ENCODE assay signal across 29 cellular contexts in genomic region chr1:212233321-212233720, GRCh38. TPM values are rescaled to one million over a fixed set of nuclear protein-coding genes. Genes with fewer than 3 reads are reported as not detected.
A peak's percentile ranks its signal among the peaks of the same experiment; 100 is the strongest.
DNase-seq lines count a peak whose midpoint lies in the region; ATAC-seq and TF ChIP-seq lines count a peak whose summit lies in the region.
"Had no signal": no experiment of that assay in that cellular context is flagged by ENCODE, and none has a peak within 500 bp of the region (broad histone marks: within the 10 kb centered on the region; RNA-seq: fewer than 3 reads in every experiment).

No MANE protein-coding gene starts in this region.

- no peaks in the 10 kb centered on the region for H3K27me3 Mint-ChIP-seq in activated naive CD4-positive, alpha-beta T cell treated with anti-CD3 and anti-CD28 coated beads, Interleukin-2, amount 50 U/mL, for 24 hours
- no peaks in the 10 kb centered on the region for H3K27me3 Mint-ChIP-seq in activated CD8-positive, alpha-beta T cell treated with anti-CD3 and anti-CD28 coated beads for 36 hours
- H3K27me3 Mint-ChIP-seq: activated naive CD8-positive, alpha-beta T cell; dendritic cell treated with granulocyte-macrophage colony-stimulating factor and Interleukin-4, amounts not matched to agents 40 ng/mL and 50 ng/mL, for 4 days; progenitor cell of endocrine pancreas had no signal

- no peak for ATAC-seq in activated CD8-positive, alpha-beta T cell treated with anti-CD3 and anti-CD28 coated beads for 36 hours
- ATAC-seq in GM21786 (IDR thresholded peaks at IDR 0.05; ENCODE audit: unreplicated experiment): no peak
- ATAC-seq: SK-N-SH treated with all-trans-retinoic acid at 6 μM for 48 hours; stimulated activated naive B cell treated with anti-CD40 and anti-IgM and Interleukin-4, amounts not matched to agents 10 μg/mL and 1 μg/mL and 100 μg/mL, for 72 hours; upper lobe of right lung had no signal

- peaks cover 24% of the 10 kb centered on the region for H3K4me1 Mint-ChIP-seq in activated naive CD4-positive, alpha-beta T cell treated with anti-CD3 and anti-CD28 coated beads, Interleukin-2, amount 50 U/mL, for 24 hours
- H3K4me1 Mint-ChIP-seq in activated CD8-positive, alpha-beta T cell treated with anti-CD3 and anti-CD28 coated beads for 36 hours (ENCODE audit: low read depth): peaks cover 37% of the 10 kb centered on the region

- POLR2A ChIA-PET in activated CD8-positive, alpha-beta T cell treated with anti-CD3 and anti-CD28 coated beads for 36 hours (lab: Charles Lee): no interaction called here

- intact Hi-C loops in activated CD8-positive, alpha-beta T cell treated with anti-CD3 and anti-CD28 coated beads for 36 hours (cut with micrococcal nuclease): no loop called here

- CTCF ChIA-PET in activated CD8-positive, alpha-beta T cell treated with anti-CD3 and anti-CD28 coated beads for 36 hours (lab: Charles Lee): interaction anchor here (1.3 kb wide), 1 partner anchor 38 kb away, joined by 3 read pairs; no protein-coding TSS in a partner anchor

- H3K4me3 Mint-ChIP-seq in activated naive CD4-positive, alpha-beta T cell treated with anti-CD3 and anti-CD28 coated beads, Interleukin-2, amount 50 U/mL, for 24 hours: no peak overlapping the region
- H3K4me3 Mint-ChIP-seq in activated CD8-positive, alpha-beta T cell treated with anti-CD3 and anti-CD28 coated beads for 36 hours: no peak overlapping the region
- H3K4me3 Mint-ChIP-seq: activated CD4-positive, alpha-beta memory T cell treated with anti-CD3 and anti-CD28 coated beads, Interleukin-2, amount 10 ng/mL, durations not matched to agents 7 days and 5 days; activated naive CD8-positive, alpha-beta T cell; dendritic cell treated with granulocyte-macrophage colony-stimulating factor and Interleukin-4, amounts not matched to agents 40 ng/mL and 50 ng/mL, for 4 days; stimulated activated naive B cell treated with anti-CD40 and anti-IgM and Interleukin-4, amounts not matched to agents 10 μg/mL and 1 μg/mL and 100 μg/mL, for 72 hours; T-helper 1 cell treated with Interleukin-12 subunit alpha and Interleukin-12 subunit beta and Interleukin-4 antibody, amounts not matched to agents 30 μg/mL and 1 μg/mL, for 36 hours had no signal

- DNase-seq in activated naive CD4-positive, alpha-beta T cell treated with anti-CD3 and anti-CD28 coated beads, Interleukin-2, amount 50 U/mL, for 16 hours: no peak
- peak; percentile 30 for DNase-seq in fibroblast of peridontal ligament (ENCODE audit: extremely low read depth)
- peak; percentile 40 for DNase-seq in myocyte (ENCODE audit: low read depth)
- no peak for DNase-seq in SHP77 treated with DMSO at 0.1 percent for 48 hours (lab: John Stamatoyannopoulos, UW)
- DNase-seq in activated CD8-positive, alpha-beta T cell treated with anti-CD3 and anti-CD28 coated beads for 36 hours: no peak
- no peak for DNase-seq in hepatic stellate cell (ENCODE audit: low spot score)
- DNase-seq: activated CD4-positive, alpha-beta memory T cell treated with anti-CD3 and anti-CD28 coated beads, Interleukin-2, amount 10 ng/mL, durations not matched to agents 7 days and 5 days; activated CD8-positive, alpha-beta memory T cell treated with anti-CD3 and anti-CD28 coated beads, Interleukin-2, amount 50 U/mL, for 48 hours; anterior cingulate cortex; central memory CD4-positive, alpha-beta T cell; DND-41; erythroblast; glutamatergic neuron; GOT3; NCI-H1105; NCI-H187 treated with DMSO at 0.1 percent for 48 hours; NCI-H2171; NCI-H510A; OCI-M1; stimulated activated naive B cell treated with anti-CD40 and anti-IgM and Interleukin-4, amounts not matched to agents 10 μg/mL and 1 μg/mL and 100 μg/mL, for 72 hours; substantia nigra; upper lobe of right lung had no signal

- no peak for TF ChIP-seq CTCF in activated CD8-positive, alpha-beta T cell treated with anti-CD3 and anti-CD28 coated beads for 36 hours (IDR thresholded peaks at IDR 0.05)

- no peaks in the 10 kb centered on the region for H3K9me3 Mint-ChIP-seq in activated naive CD4-positive, alpha-beta T cell treated with anti-CD3 and anti-CD28 coated beads, Interleukin-2, amount 50 U/mL, for 24 hours
- no peaks in the 10 kb centered on the region for H3K9me3 Mint-ChIP-seq in activated CD8-positive, alpha-beta T cell treated with anti-CD3 and anti-CD28 coated beads for 36 hours
- H3K9me3 Mint-ChIP-seq: activated CD4-positive, alpha-beta memory T cell treated with anti-CD3 and anti-CD28 coated beads, Interleukin-2, amount 10 ng/mL, durations not matched to agents 7 days and 5 days; dendritic cell treated with granulocyte-macrophage colony-stimulating factor and Interleukin-4, amounts not matched to agents 40 ng/mL and 50 ng/mL, for 4 days; stimulated activated naive B cell treated with anti-CD40 and anti-IgM and Interleukin-4, amounts not matched to agents 10 μg/mL and 1 μg/mL and 100 μg/mL, for 72 hours; T-helper 1 cell treated with Interleukin-12 subunit alpha and Interleukin-12 subunit beta and Interleukin-4 antibody, amounts not matched to agents 30 μg/mL and 1 μg/mL, for 36 hours had no signal

- H3K36me3 Mint-ChIP-seq in activated naive CD4-positive, alpha-beta T cell treated with anti-CD3 and anti-CD28 coated beads, Interleukin-2, amount 50 U/mL, for 24 hours: no peaks in the 10 kb centered on the region
- no peaks in the 10 kb centered on the region for H3K36me3 Mint-ChIP-seq in activated CD8-positive, alpha-beta T cell treated with anti-CD3 and anti-CD28 coated beads for 36 hours (ENCODE audit: low read depth)
- H3K36me3 Mint-ChIP-seq: activated naive CD8-positive, alpha-beta T cell; stimulated activated naive B cell treated with anti-CD40 and anti-IgM and Interleukin-4, amounts not matched to agents 10 μg/mL and 1 μg/mL and 100 μg/mL, for 72 hours had no signal

- H3K27ac Mint-ChIP-seq in activated naive CD4-positive, alpha-beta T cell treated with anti-CD3 and anti-CD28 coated beads, Interleukin-2, amount 50 U/mL, for 24 hours: peak overlapping the region; percentile 8
- no peak overlapping the region for H3K27ac Mint-ChIP-seq in activated CD8-positive, alpha-beta T cell treated with anti-CD3 and anti-CD28 coated beads for 36 hours
- H3K27ac Mint-ChIP-seq: activated CD4-positive, alpha-beta memory T cell treated with anti-CD3 and anti-CD28 coated beads, Interleukin-2, amount 10 ng/mL, durations not matched to agents 7 days and 5 days; activated naive CD8-positive, alpha-beta T cell; dendritic cell treated with granulocyte-macrophage colony-stimulating factor and Interleukin-4, amounts not matched to agents 40 ng/mL and 50 ng/mL, for 4 days; progenitor cell of endocrine pancreas; stimulated activated naive B cell treated with anti-CD40 and anti-IgM and Interleukin-4, amounts not matched to agents 10 μg/mL and 1 μg/mL and 100 μg/mL, for 72 hours; T-helper 1 cell treated with Interleukin-12 subunit alpha and Interleukin-12 subunit beta and Interleukin-4 antibody, amounts not matched to agents 30 μg/mL and 1 μg/mL, for 36 hours had no signal

RNA-seq across cellular contexts. Expression of gene PPP2R5A, which starts 51.9 kb away (rescaled TPM):
- total RNA-seq in myocyte: 13.8 and 29.8 TPM in 2 replicates
- 4.6 TPM for polyA plus RNA-seq in myocyte (2012)
- 10 to 100 TPM; 35.2 to 36.5 TPM for total RNA-seq in activated CD8-positive, alpha-beta T cell treated with anti-CD3 and anti-CD28 coated beads for 36 hours

Comparison
In these comparisons a context has a peak if more than half of its experiments do, and no peak if none do; other contexts are left out.
1. DNase-seq: peak in fibroblast of peridontal ligament (single experiment) and myocyte (single experiment); none in activated naive CD4-positive, alpha-beta T cell treated with anti-CD3 and anti-CD28 coated beads, Interleukin-2, amount 50 U/mL, for 16 hours (single experiment), SHP77 treated with DMSO at 0.1 percent for 48 hours (single experiment), activated CD8-positive, alpha-beta T cell treated with anti-CD3 and anti-CD28 coated beads for 36 hours (single experiment) and hepatic stellate cell (single experiment).